8 cellular contexts compared by ENCODE assay signal in genomic region chr14:104751539-104752337, GRCh38. TPM values are rescaled to one million over a fixed set of nuclear protein-coding genes. Genes with fewer than 3 reads are reported as not detected.
A peak's percentile ranks its signal among the peaks of the same experiment; 100 is the strongest.
DNase-seq lines count a peak whose midpoint lies in the region; ATAC-seq and TF ChIP-seq lines count a peak whose summit lies in the region.

No MANE protein-coding gene starts in this region.

- H2BK15ac ChIP-seq in mesendoderm (replicated peaks; ENCODE audit: low read depth) = no peak overlapping the region

- H4K5ac ChIP-seq in mesendoderm (ENCODE audit: low read length) = no peak overlapping the region

- no peak overlapping the region for H3K18ac ChIP-seq in mesendoderm (ENCODE audit: low read length)

- 92% methylated on average over 79 of the region's 79 CpGs for WGBS in HUES64
- WGBS in mesendoderm (ENCODE audit: extremely low coverage, insufficient coverage, low lambda C conversion rate) = no CpG with 5 or more reads among the region's 79 CpGs

- H3K4me2 ChIP-seq in mesendoderm (ENCODE audit: low read length) = peak overlapping the region; percentile 83

- H4K8ac ChIP-seq in mesendoderm (ENCODE audit: low read depth, low read length) = no peak overlapping the region

- TF ChIP-seq CTCF in 22Rv1 (IDR thresholded peaks at IDR 0.05) (peak; percentile 75), astrocyte of the spinal cord (IDR thresholded peaks at IDR 0.05; ENCODE audit: low read depth, low read length) (no peak), GM20000 (IDR thresholded peaks at IDR 0.05; ENCODE audit: extremely low read depth, missing control alignments) (no peak)

- H2AK5ac ChIP-seq in mesendoderm (ENCODE audit: low read length) = no peak overlapping the region

- H3K56ac ChIP-seq in mesendoderm (ENCODE audit: low read length) = peak overlapping the region; percentile 87

- DNase-seq in astrocyte of the spinal cord (ENCODE audit: low read depth, low spot score) (no peak), mesendoderm (no peak), CD1c-positive myeloid dendritic cell (ENCODE audit: extremely low spot score) (no peak), GM20000 (ENCODE audit: low spot score) (no peak), NCI-H1417 treated with DMSO at 0.1 percent for 48 hours (lab: John Stamatoyannopoulos, UW) (no peak)

- in situ Hi-C loops in astrocyte of the spinal cord (cut with HindIII; ENCODE audit: low sequenced_read_pairs) = no loop called here

- H2BK5ac ChIP-seq in mesendoderm (ENCODE audit: low read length) = no peak overlapping the region

- H3K36me3 ChIP-seq in HUES64 (ENCODE audit: insufficient read depth, low read length) (peaks cover 17% of the 10 kb centered on the region), mesendoderm (ENCODE audit: control insufficient read depth, insufficient read depth, low read length) (no peaks in the 10 kb centered on the region)

- peaks cover 5% of the 10 kb centered on the region; the same call in 1 of the 2 replicates for H3K4me1 ChIP-seq in HUES64 (ENCODE audit: insufficient read depth, low read length)
- peaks cover 4% of the 10 kb centered on the region for H3K4me1 ChIP-seq in mesendoderm (ENCODE audit: control insufficient read depth, low read depth, low read length)

- H3K4me3 ChIP-seq in HUES64 (ENCODE audit: low read length) (peak overlapping the region; percentile 86), astrocyte of the spinal cord (ENCODE audit: low read depth, low read length) (peak overlapping the region; percentile 90), mesendoderm (ENCODE audit: low read length) (no peak overlapping the region)

- H3K9ac ChIP-seq in HUES64 (ENCODE audit: low read depth, low read length) (peak overlapping the region; percentile 63; the same call in 1 of the 2 replicates), mesendoderm (ENCODE audit: low read length) (peak overlapping the region; percentile 81)

- H3K23ac ChIP-seq in mesendoderm (ENCODE audit: low read length) = no peak overlapping the region

- no peak overlapping the region for H2BK120ac ChIP-seq in mesendoderm (ENCODE audit: low read depth, low read length)

- H3K79me2 ChIP-seq in mesendoderm (ENCODE audit: control insufficient read depth, insufficient read depth, low read length) = peaks cover 29% of the 10 kb centered on the region

- H3K9me3 ChIP-seq in HUES64 (ENCODE audit: insufficient read depth, low read depth, low read length) = peaks cover 17% of the 10 kb centered on the region

- peaks cover 27% of the 10 kb centered on the region for H3K79me1 ChIP-seq in mesendoderm (ENCODE audit: low read length)

- H3K27ac ChIP-seq in 22Rv1 (peak overlapping the region; percentile 94), HUES64 (ENCODE audit: low read depth, low read length) (peak overlapping the region; percentile 59), mesendoderm (ENCODE audit: low read depth, low read length) (no peak overlapping the region)

- H3K27me3 ChIP-seq in HUES64 (ENCODE audit: insufficient read depth, low read length) = no peaks in the 10 kb centered on the region
- H3K27me3 ChIP-seq in mesendoderm (ENCODE audit: insufficient read depth, low read length, poor library complexity) = no peaks in the 10 kb centered on the region

- ATAC-seq in HG02642 (IDR thresholded peaks at IDR 0.05; ENCODE audit: poor library complexity, unreplicated experiment) = no peak

- peak overlapping the region; percentile 1 for H3K4ac ChIP-seq in mesendoderm (ENCODE audit: low read depth, low read length)

RNA-seq across cellular contexts. Expression of gene SIVA1, which starts 1.2 kb away (rescaled TPM):
- 136 TPM for polyA plus RNA-seq in HUES64 (2013, experiment 1 of 2)
- polyA plus RNA-seq in HUES64 (2013, experiment 2 of 2) = 121 TPM
- 151 TPM for polyA plus RNA-seq in mesendoderm (2013, experiment 1 of 2)
- polyA plus RNA-seq in mesendoderm (2013, experiment 2 of 2) = 147 TPM

RNA-seq across cellular contexts. Expression of gene ADSS1, which starts 27.7 kb away (rescaled TPM):
- 5.6 TPM for polyA plus RNA-seq in HUES64 (2013, experiment 1 of 2)
- polyA plus RNA-seq in HUES64 (2013, experiment 2 of 2) = 9.2 TPM
- 2.0 TPM for polyA plus RNA-seq in mesendoderm (2013, experiment 1 of 2)
- polyA plus RNA-seq in mesendoderm (2013, experiment 2 of 2) = 2.1 TPM

RNA-seq across cellular contexts. Expression of gene AKT1, which starts 43.8 kb away (rescaled TPM):
- 42.6 TPM for polyA plus RNA-seq in HUES64 (2013, experiment 1 of 2)
- polyA plus RNA-seq in HUES64 (2013, experiment 2 of 2) = 50.8 TPM
- 32.4 TPM for polyA plus RNA-seq in mesendoderm (2013, experiment 1 of 2)
- 32.3 TPM for polyA plus RNA-seq in mesendoderm (2013, experiment 2 of 2)

RNA-seq across cellular contexts. Expression of gene ZBTB42, which starts 49.2 kb away (rescaled TPM):
- polyA plus RNA-seq in HUES64 (2013, experiment 1 of 2) = 1.9 TPM
- polyA plus RNA-seq in HUES64 (2013, experiment 2 of 2) = 2.3 TPM
- polyA plus RNA-seq in mesendoderm (2013, experiment 1 of 2) = 0.67 TPM
- polyA plus RNA-seq in mesendoderm (2013, experiment 2 of 2) = 0.73 TPM
